1 cellular context compared by ENCODE assay signal in the genomic region with DNA sequence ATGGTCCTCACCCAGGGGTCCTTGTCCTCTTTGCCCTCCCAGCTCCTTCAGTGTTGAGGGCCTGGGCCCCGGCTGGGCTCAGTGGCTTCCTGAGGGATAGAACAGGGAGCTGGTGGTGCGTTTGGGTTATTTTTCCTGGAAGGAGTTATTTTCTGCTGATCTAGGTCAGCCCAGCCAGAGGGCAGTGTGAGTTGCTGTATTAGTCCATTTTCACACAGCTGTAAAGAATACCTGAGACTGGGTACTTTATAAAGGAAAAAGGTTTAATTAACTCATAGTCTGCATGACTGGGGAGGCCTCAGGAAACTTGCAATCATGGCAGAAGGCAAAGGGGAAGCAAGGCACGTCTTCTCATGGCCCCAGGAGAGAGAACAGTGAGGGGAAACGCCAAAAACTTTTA.
TF ChIP-seq lines count a peak whose summit lies in the region.

No MANE protein-coding gene starts in this region.

TF ChIP-seq in HCT116, 20 proteins besides CTCF, POLR2A, EP300 and RAD21 (continued from another document):
- TF ChIP-seq, protein P1, sequence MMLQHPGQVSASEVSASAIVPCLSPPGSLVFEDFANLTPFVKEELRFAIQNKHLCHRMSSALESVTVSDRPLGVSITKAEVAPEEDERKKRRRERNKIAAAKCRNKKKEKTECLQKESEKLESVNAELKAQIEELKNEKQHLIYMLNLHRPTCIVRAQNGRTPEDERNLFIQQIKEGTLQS (IDR thresholded peaks at IDR 0.05), result no peak
- TF ChIP-seq CEBPB (IDR thresholded peaks at IDR 0.05; ENCODE audit: low read depth), result no peak
- TF ChIP-seq YY1 (IDR thresholded peaks at IDR 0.05; ENCODE audit: extremely low read depth, insufficient replicate concordance, low read depth, low read length), result no peak
- no peak for TF ChIP-seq SP1 (IDR thresholded peaks at IDR 0.05; ENCODE audit: low read depth)
- TF ChIP-seq FOSL1 (IDR thresholded peaks at IDR 0.05; ENCODE audit: low read depth), result no peak
- no peak for TF ChIP-seq EGR1 (IDR thresholded peaks at IDR 0.05; ENCODE audit: low read depth)
- no peak for TF ChIP-seq SIN3A (IDR thresholded peaks at IDR 0.05; ENCODE audit: low read depth)
- no peak for TF ChIP-seq SRF (IDR thresholded peaks at IDR 0.05; ENCODE audit: low read depth)
- no peak for TF ChIP-seq EZH2phosphoT487 (IDR thresholded peaks at IDR 0.05; ENCODE audit: borderline replicate concordance)
- TF ChIP-seq POLR2AphosphoS5 (IDR thresholded peaks at IDR 0.05; ENCODE audit: low read depth, low read length), result no peak
- TF ChIP-seq EZH2 (IDR thresholded peaks at IDR 0.05), result no peak
